Comparison of ENCODE assay signal across 31 cellular contexts in the genomic region with DNA sequence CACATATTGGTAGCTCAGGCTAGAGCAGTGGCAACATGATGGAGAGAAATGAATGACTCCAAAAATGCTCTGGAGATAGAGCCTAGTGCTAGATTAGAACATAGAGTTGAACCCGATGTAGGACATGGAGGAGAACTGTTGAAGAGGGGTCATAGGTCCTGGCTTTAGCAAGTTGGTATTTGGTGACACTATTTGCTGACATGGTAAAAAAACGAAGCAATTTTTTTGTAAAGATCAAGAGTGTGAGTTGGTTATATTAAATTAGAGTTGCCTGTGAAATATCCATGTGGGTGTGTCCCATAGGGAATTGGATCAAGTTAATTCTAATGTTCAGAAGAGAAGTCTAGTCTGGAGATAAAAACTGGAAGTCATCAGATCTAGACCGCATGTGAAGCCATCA.
"Had no signal": no experiment of that assay in that cellular context is flagged by ENCODE, and none has a peak within 500 bp of the region (broad histone marks: within the 10 kb centered on the region; RNA-seq: fewer than 3 reads in every experiment).

No MANE protein-coding gene starts in this region.

- H3K9me3 ChIP-seq: ovary, psoas muscle, spleen, suprapubic skin, testis, tibial artery, transverse colon, upper lobe of right lung, uterus had no signal

- H3K27me3 Mint-ChIP-seq: progenitor cell of endocrine pancreas, type B pancreatic cell had no signal

- H3K9me3 Mint-ChIP-seq: natural killer cell; nephron; neural progenitor cell; stimulated activated memory B cell treated with anti-CD40 and anti-IgM and Interleukin-4, amounts not matched to agents 10 μg/mL and 1 μg/mL and 100 μg/mL, for 72 hours; type B pancreatic cell had no signal

- H3K4me3 Mint-ChIP-seq: natural killer cell; nephron; neural progenitor cell; stimulated activated memory B cell treated with anti-CD40 and anti-IgM and Interleukin-4, amounts not matched to agents 10 μg/mL and 1 μg/mL and 100 μg/mL, for 72 hours; stimulated activated naive CD8-positive, alpha-beta T cell treated with anti-CD3 and anti-CD28 coated beads, Interleukin-15, amount 100 ng/mL, for 72 hours; type B pancreatic cell had no signal

- H3K27ac ChIP-seq: neural progenitor cell, ovary, parathyroid adenoma, psoas muscle, skin epidermis, spleen, suprapubic skin, testis, tibial artery, transverse colon, upper lobe of right lung, uterus had no signal

- ATAC-seq: natural killer cell; psoas muscle; right cardiac atrium; sciatic nerve; stimulated activated memory B cell treated with anti-CD40 and anti-IgM and Interleukin-4, amounts not matched to agents 10 μg/mL and 1 μg/mL and 100 μg/mL, for 72 hours; stimulated activated naive CD8-positive, alpha-beta T cell treated with anti-CD3 and anti-CD28 coated beads, Interleukin-15, amount 100 ng/mL, for 72 hours; stimulated activated naive CD8-positive, alpha-beta T cell treated with anti-CD3 and anti-CD28 coated beads, Interleukin-15, Interleukin-2, amounts not matched to agents 100 U/mL and 50 U/mL, for 24 hours; upper lobe of right lung had no signal

- H3K4me1 ChIP-seq: neural progenitor cell, parathyroid adenoma, psoas muscle, suprapubic skin, testis, transverse colon, upper lobe of right lung, uterus had no signal

- H3K79me2 ChIP-seq: parathyroid adenoma had no signal

- DNase-seq: natural killer cell; occipital lobe; ovary; posterior cingulate gyrus; psoas muscle; right cardiac atrium; spleen; stimulated activated CD4-positive, alpha-beta T cell treated with anti-CD3 and anti-CD28 coated beads, Interleukin-12 subunit alpha, Interleukin-12 subunit beta, amount 100 ng/mL, for 4 hours; stimulated activated CD4-positive, alpha-beta T cell treated with anti-CD3 and anti-CD28 coated beads, Interleukin-1b, Interleukin-23, amount 100 ng/mL, for 48 hours; stimulated activated CD4-positive, alpha-beta T cell treated with anti-CD3 and anti-CD28 coated beads, Interleukin-4, amount 100 ng/mL, for 1 hour; stimulated activated CD4-positive, alpha-beta T cell treated with anti-CD3 and anti-CD28 coated beads, Interleukin-4, amount 100 ng/mL, for 4 hours; stimulated activated CD8-positive, alpha-beta memory T cell treated with anti-CD3 and anti-CD28 coated beads, Interleukin-4, amount 100 ng/mL, for 48 hours; stimulated activated naive CD4-positive, alpha-beta T cell; stimulated activated naive CD8-positive, alpha-beta T cell treated with anti-CD3 and anti-CD28 coated beads, Interleukin-15, amount 100 ng/mL, for 72 hours; stimulated activated naive CD8-positive, alpha-beta T cell treated with anti-CD3 and anti-CD28 coated beads, Interleukin-15, Interleukin-2, amounts not matched to agents 100 U/mL and 50 U/mL, for 24 hours; substantia nigra; testis; tibial artery; transverse colon; upper lobe of right lung; uterus had no signal

- H3K27me3 ChIP-seq: neural progenitor cell, spleen, suprapubic skin, testis, tibial artery, transverse colon, upper lobe of right lung, uterus had no signal

- H3K9ac ChIP-seq: neural progenitor cell, parathyroid adenoma had no signal

- H3K27ac Mint-ChIP-seq: natural killer cell; nephron; neural progenitor cell; progenitor cell of endocrine pancreas; stimulated activated memory B cell treated with anti-CD40 and anti-IgM and Interleukin-4, amounts not matched to agents 10 μg/mL and 1 μg/mL and 100 μg/mL, for 72 hours; stimulated activated naive CD8-positive, alpha-beta T cell treated with anti-CD3 and anti-CD28 coated beads, Interleukin-15, amount 100 ng/mL, for 72 hours; type B pancreatic cell had no signal

- H3K4me2 ChIP-seq: neural progenitor cell, smooth muscle cell had no signal

- H3K4me1 Mint-ChIP-seq: natural killer cell; nephron; neural progenitor cell; stimulated activated naive CD8-positive, alpha-beta T cell treated with anti-CD3 and anti-CD28 coated beads, Interleukin-15, amount 100 ng/mL, for 72 hours had no signal

- H3K4me3 ChIP-seq: neural progenitor cell, ovary, psoas muscle, skin epidermis, smooth muscle cell, spleen, suprapubic skin, testis, tibial artery, transverse colon, upper lobe of right lung, uterus had no signal

- H3K36me3 ChIP-seq: neural progenitor cell, ovary, spleen, suprapubic skin, transverse colon, upper lobe of right lung, uterus had no signal

- H2AFZ ChIP-seq: neural progenitor cell, parathyroid adenoma had no signal

- H3K36me3 Mint-ChIP-seq: natural killer cell; neural progenitor cell; stimulated activated memory B cell treated with anti-CD40 and anti-IgM and Interleukin-4, amounts not matched to agents 10 μg/mL and 1 μg/mL and 100 μg/mL, for 72 hours; type B pancreatic cell had no signal
